In genomic region chr19:55503447-55504251, GRCh38 we compare ENCODE assay signal across 8 cellular contexts. TPM values are rescaled to one million over a fixed set of nuclear protein-coding genes. Genes with fewer than 3 reads are reported as not detected.
A peak's percentile ranks its signal among the peaks of the same experiment; 100 is the strongest.
DNase-seq lines count a peak whose midpoint lies in the region; FAIRE-seq and TF ChIP-seq lines count a peak whose summit lies in the region.

No MANE protein-coding gene starts in this region.

- H4K5ac ChIP-seq in H9 (ENCODE audit: insufficient read length, low read depth, low read length) = no peak overlapping the region

- DNase-seq in G401 (ENCODE audit: low spot score) (peak; percentile 94), H9 (peak; percentile 94), M059J (ENCODE audit: low read depth) (peak; percentile 88), SHP77 treated with DMSO at 0.1 percent for 48 hours (lab: John Stamatoyannopoulos, UW) (peak; percentile 81), activated gamma-delta T cell treated with Interleukin-2 at 50 U/mL for 16 hours (peak; percentile 95), frontal cortex (ENCODE audit: low spot score in 2 of 2) (peak; percentile 96 to 100), nucleus accumbens (lab: John Stamatoyannopoulos, UW) (peak in 55 of 56 donors; percentile 51 to 99 (median 93)), substantia nigra (lab: John Stamatoyannopoulos, UW) (peak; percentile 62 to 99 (median 93))

- H3K27ac Mint-ChIP-seq in H9 = no peak overlapping the region

- H4K20me1 ChIP-seq in H9 (ENCODE audit: control insufficient read depth, insufficient read depth, insufficient read length) = no peaks in the 10 kb centered on the region

- H3K27ac ChIP-seq in H9 (ENCODE audit: insufficient read length, low read depth, low read length) (no peak overlapping the region), substantia nigra (ENCODE audit: low read depth, low read length, poor library complexity, severe bottlenecking) (peak overlapping the region; percentile 63)

- no peak overlapping the region for H3K56ac ChIP-seq in H9 (ENCODE audit: insufficient read length, low read depth, low read length)

- H3K4me3 Mint-ChIP-seq in H9 = peak overlapping the region; percentile 30 to 48; a peak in 4 of 5 replicates

- no peak overlapping the region for H3K4ac ChIP-seq in H9 (ENCODE audit: low read depth, low read length)

- peak overlapping the region; percentile 0 for H3K4me2 ChIP-seq in H9 (ENCODE audit: insufficient read depth, insufficient read length, low read length)

- no peak for FAIRE-seq in frontal cortex (lab: Jason Lieb, UNC)

- no peaks in the 10 kb centered on the region for H3K9me3 ChIP-seq in H9 (ENCODE audit: control insufficient read depth, low read depth, low read length)

- H3K23ac ChIP-seq in H9 (ENCODE audit: insufficient read length, low read depth, low read length) = no peak overlapping the region

- no peak overlapping the region for H4K8ac ChIP-seq in H9 (replicated peaks; ENCODE audit: insufficient read length, low read depth, low read length)

- no peak overlapping the region for H2AFZ ChIP-seq in H9 (ENCODE audit: low read length)

- no peak overlapping the region for H2BK12ac ChIP-seq in H9 (ENCODE audit: insufficient read length, low read depth, low read length)

- H3K23me2 ChIP-seq in H9 (ENCODE audit: insufficient read length, low read depth, low read length, poor library complexity, severe bottlenecking) = no peaks in the 10 kb centered on the region

- H3K79me2 ChIP-seq in H9 (ENCODE audit: insufficient read depth, low read length) = no peaks in the 10 kb centered on the region

- H2AK5ac ChIP-seq in H9 (ENCODE audit: insufficient read length, low read length) = no peak overlapping the region

- H3K4me1 ChIP-seq in H9 (ENCODE audit: insufficient read depth, low read length) = no peaks in the 10 kb centered on the region

- no peak overlapping the region for H3K9ac ChIP-seq in H9 (ENCODE audit: extremely low read depth, insufficient read length, low read length)

- H4K91ac ChIP-seq in H9 (ENCODE audit: insufficient read length, low read depth, low read length) = no peak overlapping the region

- no peaks in the 10 kb centered on the region for H3K79me1 ChIP-seq in H9 (ENCODE audit: insufficient read depth, low read depth, low read length, poor library complexity, severe bottlenecking)

- peaks cover 72% of the 10 kb centered on the region for H3K27me3 Mint-ChIP-seq in H9 (ENCODE audit: low read depth)

- no peak overlapping the region for H2BK120ac ChIP-seq in H9 (ENCODE audit: low read depth, low read length, poor library complexity, severe bottlenecking)

- H3T11ph ChIP-seq in H9 (ENCODE audit: low read length) = no peak overlapping the region

- H2BK5ac ChIP-seq in H9 (ENCODE audit: insufficient read length, low read length) = no peak overlapping the region

- WGBS in H9 (ENCODE audit: extremely low coverage, insufficient read length, low lambda C conversion rate) = no CpG with 5 or more reads among the region's 68 CpGs

- no peak overlapping the region for H3K18ac ChIP-seq in H9 (ENCODE audit: insufficient read length, low read depth, low read length)

- H3K36me3 Mint-ChIP-seq in H9 (ENCODE audit: insufficient read depth in 1 of 3, low read depth in 3 of 3) = peaks cover 3 to 8% (median 7%) of the 10 kb centered on the region in 3 experiments

- peaks cover 5% of the 10 kb centered on the region for H3K27me3 ChIP-seq in H9 (ENCODE audit: insufficient read depth, low read length)

- 0 out of 4 replicates have a peak, but pooled peaks cover 0 to 2% of the 10 kb centered on the region in 2 experiments for H3K4me1 Mint-ChIP-seq in H9

- peak; percentile 99 for TF ChIP-seq CTCF in H9 (conservative IDR thresholded peaks at IDR 0.05)

- H3K14ac ChIP-seq in H9 (ENCODE audit: insufficient read depth, low read length) = no peak overlapping the region

- in situ Hi-C loops in G401 (cut with HindIII; ENCODE audit: low sequenced_read_pairs) = no loop called here

- H2BK20ac ChIP-seq in H9 (ENCODE audit: low read depth, low read length, poor library complexity, severe bottlenecking) = no peak overlapping the region

- H3K9me3 Mint-ChIP-seq in H9 = peaks cover 11 to 19% of the 10 kb centered on the region in 2 experiments

- no peak overlapping the region for H2BK15ac ChIP-seq in H9 (ENCODE audit: low read depth, low read length)

RNA-seq across cellular contexts. Expression of gene SSC5D, which starts 15.4 kb away (rescaled TPM):
- total RNA-seq in G401 (2014; rRNA removed; shearing (Covaris generic)) = 2.5 and 9.4 TPM in 2 replicates
- total RNA-seq in H9 (2021) (2.5 and 3.2 TPM in 2 replicates), frontal cortex (under 0.01 TPM)
- 1.8 and 7.2 TPM in 2 replicates for total RNA-seq in M059J (2014; rRNA removed; shearing (Covaris generic))

RNA-seq across cellular contexts. Expression of gene NAT14, which starts 18.7 kb away (rescaled TPM):
- 143 and 157 TPM in 2 replicates for total RNA-seq in G401 (2014; rRNA removed; shearing (Covaris generic))
- total RNA-seq in H9 (2021) = 48.7 and 51.2 TPM in 2 replicates
- 14.4 and 26.1 TPM in 2 replicates for total RNA-seq in M059J (2014; rRNA removed; shearing (Covaris generic))
- total RNA-seq in frontal cortex = 18.8 TPM

RNA-seq across cellular contexts. Expression of gene ZNF628, which starts 27.2 kb away (rescaled TPM):
- 13.3 and 27.6 TPM in 2 replicates for total RNA-seq in G401 (2014; rRNA removed; shearing (Covaris generic))
- 16.5 and 16.6 TPM in 2 replicates for total RNA-seq in H9 (2021)
- total RNA-seq in M059J (2014; rRNA removed; shearing (Covaris generic)) = 8.8 and 13.9 TPM in 2 replicates
- total RNA-seq in frontal cortex = 0.41 TPM

RNA-seq across cellular contexts. Expression of gene SBK2, which starts 33.3 kb away (rescaled TPM):
- 1.9 and 3.6 TPM in 2 replicates for total RNA-seq in G401 (2014; rRNA removed; shearing (Covaris generic))
- total RNA-seq in H9 (2021) (2.5 and 2.8 TPM in 2 replicates), frontal cortex (0.41 TPM)
- total RNA-seq in M059J (2014; rRNA removed; shearing (Covaris generic)) = 0.20 TPM in 1 of 2 replicates, not detected in the other

RNA-seq across cellular contexts. Expression of gene C19orf85, which starts 39.1 kb away (rescaled TPM):
- not detected in 2 replicates for total RNA-seq in G401 (2014; rRNA removed; shearing (Covaris generic))
- total RNA-seq in H9 (2021) (1.2 and 2.1 TPM in 2 replicates), frontal cortex (not detected)
- not detected in 2 replicates for total RNA-seq in M059J (2014; rRNA removed; shearing (Covaris generic))
